ENCODE assay signal across 13 cellular contexts in genomic region chr7:17633099-17633498, GRCh38.
A peak's percentile ranks its signal among the peaks of the same experiment; 100 is the strongest.
DNase-seq lines count a peak whose midpoint lies in the region; ATAC-seq and TF ChIP-seq lines count a peak whose summit lies in the region.
"Had no signal": no experiment of that assay in that cellular context is flagged by ENCODE, and none has a peak within 500 bp of the region (broad histone marks: within the 10 kb centered on the region; RNA-seq: fewer than 3 reads in every experiment).

No MANE protein-coding gene starts in this region.

- no peaks in the 10 kb centered on the region for H3K27me3 ChIP-seq in neural progenitor cell

- H3K27me3 Mint-ChIP-seq in neural progenitor cell (ENCODE audit: insufficient read depth, low read depth): no peaks in the 10 kb centered on the region

- no peaks in the 10 kb centered on the region for H3K9me3 Mint-ChIP-seq in neural progenitor cell
- H3K9me3 Mint-ChIP-seq: CD8-positive, alpha-beta T cell; stimulated activated naive CD8-positive, alpha-beta T cell treated with anti-CD3 and anti-CD28 coated beads, Interleukin-15, Interleukin-2, amounts not matched to agents 100 ng/mL and 50 ng/mL, for 24 hours had no signal

- ATAC-seq in esophagus mucosa: peak; percentile 82
- peak; percentile 60 for ATAC-seq in omental fat pad (ENCODE audit: low FRiP score)
- ATAC-seq in HG03469 (IDR thresholded peaks at IDR 0.05; ENCODE audit: unreplicated experiment): no peak
- ATAC-seq: CD8-positive, alpha-beta T cell had no signal

- no peak overlapping the region for H2AFZ ChIP-seq in neural progenitor cell (replicated peaks)

- no peaks in the 10 kb centered on the region for H3F3A ChIP-seq in neural progenitor cell (ENCODE audit: low read depth)

- no peak overlapping the region for H3K4me3 ChIP-seq in neural progenitor cell

- DNase-seq in EL: peak; percentile 67
- DNase-seq in NCI-H226: peak; percentile 79
- no peak for DNase-seq in omental fat pad (ENCODE audit: low spot score)
- no peak for DNase-seq in neural progenitor cell (ENCODE audit: low spot score)
- DNase-seq in NCI-H128 (lab: John Stamatoyannopoulos, UW; ENCODE audit: unreplicated experiment): no peak
- DNase-seq in NCI-H187 (lab: John Stamatoyannopoulos, UW): no peak
- DNase-seq: CD8-positive, alpha-beta T cell; stimulated activated CD4-positive, alpha-beta T cell treated with anti-CD3 and anti-CD28 coated beads, Interleukin-4, amount 100 ng/mL, for 1 hour had no signal

- TF ChIP-seq CTCF in omental fat pad (IDR thresholded peaks at IDR 0.05) (no peak), neural progenitor cell (IDR thresholded peaks at IDR 0.05) (no peak)

- no peak overlapping the region for H3K27ac Mint-ChIP-seq in neural progenitor cell
- H3K27ac Mint-ChIP-seq: activated naive CD8-positive, alpha-beta T cell; CD8-positive, alpha-beta T cell; stimulated activated naive CD8-positive, alpha-beta T cell treated with anti-CD3 and anti-CD28 coated beads, Interleukin-15, Interleukin-2, amounts not matched to agents 100 ng/mL and 50 ng/mL, for 24 hours had no signal

- peaks cover 2% of the 10 kb centered on the region for H3K4me1 ChIP-seq in neural progenitor cell

- H4K20me1 ChIP-seq in neural progenitor cell (ENCODE audit: low read depth): no peaks in the 10 kb centered on the region

- no peaks in the 10 kb centered on the region for H3K36me3 ChIP-seq in neural progenitor cell

- H3K4me3 Mint-ChIP-seq in neural progenitor cell: no peak overlapping the region
- H3K4me3 Mint-ChIP-seq: activated naive CD8-positive, alpha-beta T cell; CD8-positive, alpha-beta T cell; stimulated activated naive CD8-positive, alpha-beta T cell treated with anti-CD3 and anti-CD28 coated beads, Interleukin-15, Interleukin-2, amounts not matched to agents 100 ng/mL and 50 ng/mL, for 24 hours had no signal

- H3K9me3 ChIP-seq in neural progenitor cell (ENCODE audit: low read depth): no peaks in the 10 kb centered on the region

- H3K4me2 ChIP-seq in neural progenitor cell: no peak overlapping the region
- H3K4me2 ChIP-seq: KMS-11 had no signal

- H3K27ac ChIP-seq in neural progenitor cell: no peak overlapping the region
- H3K27ac ChIP-seq: KMS-11 had no signal

- H3K4me1 Mint-ChIP-seq in neural progenitor cell: no peaks in the 10 kb centered on the region

- H3K79me2 ChIP-seq in neural progenitor cell (ENCODE audit: low read depth): no peaks in the 10 kb centered on the region

- no peaks in the 10 kb centered on the region for H3K36me3 Mint-ChIP-seq in neural progenitor cell
- H3K36me3 Mint-ChIP-seq: activated naive CD8-positive, alpha-beta T cell; CD8-positive, alpha-beta T cell had no signal

- H3K9ac ChIP-seq in neural progenitor cell: no peak overlapping the region
- H3K9ac ChIP-seq: KMS-11 had no signal

Comparison
In these comparisons a context has a peak if more than half of its experiments do, and no peak if none do; other contexts are left out.
1. DNase-seq: peak in EL (single experiment) and NCI-H226 (single experiment); none in omental fat pad (single experiment), neural progenitor cell (single experiment), NCI-H128 (single experiment) and NCI-H187 (0 of 2).